In the genomic region with DNA sequence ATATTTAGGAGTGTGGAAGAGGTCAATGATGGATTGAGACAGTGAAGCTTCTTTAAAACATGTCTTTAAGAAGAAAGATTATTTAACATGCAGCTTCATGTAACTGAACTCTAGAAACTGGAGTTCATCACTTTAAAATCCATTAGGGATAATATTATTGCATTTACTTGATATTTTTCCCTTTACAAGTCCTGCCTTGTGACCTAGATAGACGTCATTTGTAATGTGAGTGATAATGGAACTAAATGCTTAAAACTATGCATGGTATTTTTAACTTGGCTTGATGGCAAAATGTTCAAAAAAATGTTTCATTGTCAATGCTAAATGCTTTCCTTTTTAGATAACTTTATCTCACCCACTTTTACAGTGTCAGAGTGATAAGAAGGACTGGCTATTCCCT, we compare ENCODE assay signal across 22 cellular contexts.
"Had no signal": no experiment of that assay in that cellular context is flagged by ENCODE, and none has a peak within 500 bp of the region (broad histone marks: within the 10 kb centered on the region; RNA-seq: fewer than 3 reads in every experiment).

No MANE protein-coding gene starts in this region.

- H3K4me3 ChIP-seq: breast epithelium, gastrocnemius medialis, left ventricle myocardium inferior, lung, right lobe of liver, thoracic aorta had no signal

- H3K27me3 ChIP-seq: breast epithelium, gastrocnemius medialis, right lobe of liver had no signal

- H3K4me1 ChIP-seq: breast epithelium, gastrocnemius medialis, left ventricle myocardium inferior had no signal

- ATAC-seq: activated T-cell treated with anti-CD3 and anti-CD28 coated beads, Interleukin-2, amount 50 U/mL, for 72 hours; gastrocnemius medialis; right lobe of liver; stimulated activated naive CD8-positive, alpha-beta T cell treated with anti-CD3 and anti-CD28 coated beads, Interleukin-15, Interleukin-2, amounts not matched to agents 100 U/mL and 50 U/mL, for 24 hours had no signal

- H3K9me3 ChIP-seq: gastrocnemius medialis, right lobe of liver, thoracic aorta had no signal

- FAIRE-seq: endometrium, urothelium cell line had no signal

- DNase-seq: activated CD4-positive, alpha-beta T cell treated with anti-CD3 and anti-CD28 coated beads for 4 hours; activated CD4-positive, alpha-beta T cell treated with anti-CD3 and anti-CD28 coated beads, Interleukin-2, amount 50 U/mL, for 4 hours; activated naive CD4-positive, alpha-beta T cell; activated T-cell treated with anti-CD3 and anti-CD28 coated beads for 4 hours; activated T-cell treated with anti-CD3 and anti-CD28 coated beads, Interleukin-2, amount 50 U/mL, for 72 hours; aorta; central memory CD4-positive, alpha-beta T cell; gastrocnemius medialis; glutamatergic neuron; islet precursor cell; left ventricle myocardium inferior; posterior cingulate gyrus; right lobe of liver; stimulated activated CD4-positive, alpha-beta T cell treated with anti-CD3 and anti-CD28 coated beads, Interleukin-2, amount 100 ng/mL, for 48 hours; stimulated activated naive CD8-positive, alpha-beta T cell treated with anti-CD3 and anti-CD28 coated beads, Interleukin-15, Interleukin-2, amounts not matched to agents 100 U/mL and 50 U/mL, for 24 hours had no signal

- H3K27ac ChIP-seq: breast epithelium, epithelial cell of prostate, gastrocnemius medialis, left ventricle myocardium inferior, right lobe of liver, thoracic aorta, VCaP had no signal

- H3K36me3 ChIP-seq: breast epithelium, gastrocnemius medialis, left ventricle myocardium inferior, right lobe of liver, thoracic aorta had no signal
